In the genomic region with DNA sequence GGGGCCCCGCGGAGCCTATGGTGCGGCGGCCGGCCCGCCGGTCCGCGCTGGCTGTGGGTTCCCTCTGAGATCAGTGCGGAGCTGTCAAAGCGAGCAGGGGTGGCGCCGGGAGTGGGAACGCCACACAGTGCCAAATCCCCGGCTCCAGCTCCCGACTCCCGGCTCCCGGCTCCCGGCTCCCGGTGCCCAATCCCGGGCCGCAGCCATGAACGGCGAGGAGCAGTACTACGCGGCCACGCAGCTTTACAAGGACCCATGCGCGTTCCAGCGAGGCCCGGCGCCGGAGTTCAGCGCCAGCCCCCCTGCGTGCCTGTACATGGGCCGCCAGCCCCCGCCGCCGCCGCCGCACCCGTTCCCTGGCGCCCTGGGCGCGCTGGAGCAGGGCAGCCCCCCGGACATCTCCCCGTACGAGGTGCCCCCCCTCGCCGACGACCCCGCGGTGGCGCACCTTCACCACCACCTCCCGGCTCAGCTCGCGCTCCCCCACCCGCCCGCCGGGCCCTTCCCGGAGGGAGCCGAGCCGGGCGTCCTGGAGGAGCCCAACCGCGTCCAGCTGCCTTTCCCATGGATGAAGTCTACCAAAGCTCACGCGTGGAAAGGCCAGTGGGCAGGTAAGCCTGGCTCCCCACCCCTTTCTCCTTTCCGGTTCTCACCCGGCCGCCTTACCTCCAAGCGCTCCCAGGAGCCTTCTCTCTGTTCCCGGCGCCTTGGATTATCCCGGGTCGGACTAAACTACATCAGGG, we compare ENCODE assay signal across 1 cellular context.
TF ChIP-seq lines count a peak whose summit lies in the region.

A gene (plus strand): TSS at position 67 of the 743 bp plus-strand sequence. CDS start 139 bp downstream, at position 206.

TF ChIP-seq in HepG2, 621 proteins besides CTCF, POLR2A, EP300 and RAD21 (continued from another document):
- TF ChIP-seq, protein P1, sequence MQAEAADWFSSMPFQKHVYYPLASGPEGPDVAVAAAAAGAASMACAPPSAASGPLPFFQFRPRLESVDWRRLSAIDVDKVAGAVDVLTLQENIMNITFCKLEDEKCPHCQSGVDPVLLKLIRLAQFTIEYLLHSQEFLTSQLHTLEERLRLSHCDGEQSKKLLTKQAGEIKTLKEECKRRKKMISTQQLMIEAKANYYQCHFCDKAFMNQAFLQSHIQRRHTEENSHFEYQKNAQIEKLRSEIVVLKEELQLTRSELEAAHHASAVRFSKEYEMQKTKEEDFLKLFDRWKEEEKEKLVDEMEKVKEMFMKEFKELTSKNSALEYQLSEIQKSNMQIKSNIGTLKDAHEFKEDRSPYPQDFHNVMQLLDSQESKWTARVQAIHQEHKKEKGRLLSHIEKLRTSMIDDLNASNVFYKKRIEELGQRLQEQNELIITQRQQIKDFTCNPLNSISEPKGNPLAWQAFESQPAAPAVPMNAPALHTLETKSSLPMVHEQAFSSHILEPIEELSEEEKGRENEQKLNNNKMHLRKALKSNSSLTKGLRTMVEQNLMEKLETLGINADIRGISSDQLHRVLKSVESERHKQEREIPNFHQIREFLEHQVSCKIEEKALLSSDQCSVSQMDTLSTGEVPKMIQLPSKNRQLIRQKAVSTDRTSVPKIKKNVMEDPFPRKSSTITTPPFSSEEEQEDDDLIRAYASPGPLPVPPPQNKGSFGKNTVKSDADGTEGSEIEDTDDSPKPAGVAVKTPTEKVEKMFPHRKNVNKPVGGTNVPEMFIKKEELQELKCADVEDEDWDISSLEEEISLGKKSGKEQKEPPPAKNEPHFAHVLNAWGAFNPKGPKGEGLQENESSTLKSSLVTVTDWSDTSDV (CRISPR knock-in tag; IDR thresholded peaks at IDR 0.05) = 0 out of 2 replicates have a peak, but pooled peaks have one; percentile 35
- TF ChIP-seq ISL2 (CRISPR knock-in tag; IDR thresholded peaks at IDR 0.05) (0 out of 2 replicates have a peak, but pooled peaks have one; percentile 18), POGZ (CRISPR knock-in tag; IDR thresholded peaks at IDR 0.05) (peak; percentile 34; the same call in 1 of the 2 replicates), MEIS2 (CRISPR knock-in tag; IDR thresholded peaks at IDR 0.05) (0 out of 2 replicates have a peak, but pooled peaks have one; percentile 28), ZNF768 (CRISPR knock-in tag; IDR thresholded peaks at IDR 0.05) (peak; percentile 36; the same call in 1 of the 2 replicates)
